In genomic region chr13:33007950-33008349, GRCh38 we compare ENCODE assay signal across 25 cellular contexts. TPM values are rescaled to one million over a fixed set of nuclear protein-coding genes. Genes with fewer than 3 reads are reported as not detected.
DNase-seq lines count a peak whose midpoint lies in the region; ATAC-seq, FAIRE-seq and TF ChIP-seq lines count a peak whose summit lies in the region.
"Had no signal": no experiment of that assay in that cellular context is flagged by ENCODE, and none has a peak within 500 bp of the region (broad histone marks: within the 10 kb centered on the region; RNA-seq: fewer than 3 reads in every experiment).

No MANE protein-coding gene starts in this region.

- H2BK120ac ChIP-seq in neuronal stem cell (ENCODE audit: low read depth, low read length) = no peak overlapping the region

- BruUV-seq in Calu3 (replicated peaks; lab: Mats Ljungman, UMichigan) = no TSS peak

- H3K27ac Mint-ChIP-seq in Calu3 (ENCODE audit: unreplicated experiment) = peak overlapping the region; percentile 21
- peak overlapping the region; percentile 4 for H3K27ac Mint-ChIP-seq in endothelial cell (ENCODE audit: unreplicated experiment)
- no peak overlapping the region for H3K27ac Mint-ChIP-seq in HFFc6
- H3K27ac Mint-ChIP-seq: CD14-positive monocyte; CD4-positive, alpha-beta memory T cell; CD4-positive, CD25-positive, alpha-beta regulatory T cell; CD8-positive, alpha-beta memory T cell had no signal

- no peak overlapping the region for H3K9ac ChIP-seq in neuronal stem cell (ENCODE audit: low read depth, low read length, poor library complexity)
- H3K9ac ChIP-seq: BLaER1 had no signal

- H3K9me3 ChIP-seq in neuronal stem cell (replicated peaks in 1 of 2; ENCODE audit: control insufficient read depth in 2 of 2, insufficient read depth in 1 of 2, low read depth in 1 of 2, low read length in 2 of 2) = peaks cover 12 to 20% of the 10 kb centered on the region in 2 donors
- H3K9me3 ChIP-seq: BE2C had no signal

- no peak overlapping the region for H2AK5ac ChIP-seq in neuronal stem cell (ENCODE audit: low read depth, low read length)

- H3K36me3 ChIP-seq in neuronal stem cell (replicated peaks in 1 of 2; ENCODE audit: control insufficient read depth in 2 of 2, insufficient read depth in 2 of 2, low read length in 2 of 2) = peaks cover 0 to 6% of the 10 kb centered on the region in 2 donors
- H3K36me3 ChIP-seq: BE2C, BLaER1 had no signal

- CTCF ChIA-PET in Calu3 (lab: Charles Lee) (no interaction called here), HEK293T (lab: Yijun Ruan, JAX) (no interaction called here)

- peak; percentile 21 for FAIRE-seq in GM19239 (lab: Jason Lieb, UNC)
- FAIRE-seq: A204.1, D721Med, G401.6, GM12891 had no signal

- H3K4me3 ChIP-seq in neuronal stem cell (ENCODE audit: low read length in 2 of 2) = no peak overlapping the region
- H3K4me3 ChIP-seq: BLaER1 had no signal

- POLR2A ChIA-PET in HEK293T (lab: Yijun Ruan, JAX) = no interaction called here

- H3K4me2 ChIP-seq in neuronal stem cell (ENCODE audit: insufficient read depth, low read length, poor library complexity, severe bottlenecking) = no peak overlapping the region
- H3K4me2 ChIP-seq: BLaER1 had no signal

- no peaks in the 10 kb centered on the region for H3K27me3 ChIP-seq in neuronal stem cell (ENCODE audit: control insufficient read depth in 3 of 3, insufficient read depth in 3 of 3, low read depth in 1 of 3, low read length in 3 of 3)
- H3K27me3 ChIP-seq: BE2C, BLaER1 had no signal

- no peak overlapping the region for H3K18ac ChIP-seq in neuronal stem cell (ENCODE audit: low read length)

- H3K36me3 Mint-ChIP-seq in Calu3 (ENCODE audit: insufficient read depth, unreplicated experiment) = no peaks in the 10 kb centered on the region
- peaks cover 24% of the 10 kb centered on the region for H3K36me3 Mint-ChIP-seq in endothelial cell (ENCODE audit: low read depth, unreplicated experiment)
- H3K36me3 Mint-ChIP-seq in HFFc6 (ENCODE audit: low read depth) = peaks cover 19% of the 10 kb centered on the region
- H3K36me3 Mint-ChIP-seq: CD14-positive monocyte; CD4-positive, alpha-beta memory T cell; CD4-positive, CD25-positive, alpha-beta regulatory T cell; CD8-positive, alpha-beta memory T cell had no signal

- ATAC-seq in GM21576 (IDR thresholded peaks at IDR 0.05; ENCODE audit: unreplicated experiment) (no peak), HG02852 (IDR thresholded peaks at IDR 0.05; ENCODE audit: unreplicated experiment) (no peak)

- H3K4me1 ChIP-seq in neuronal stem cell (ENCODE audit: control insufficient read depth in 2 of 2, insufficient read depth in 1 of 2, low read depth in 1 of 2, low read length in 2 of 2) = peaks cover 7 to 16% of the 10 kb centered on the region in 2 donors
- H3K4me1 ChIP-seq: BE2C had no signal

- H3K23ac ChIP-seq in neuronal stem cell (ENCODE audit: low read depth, low read length, poor library complexity) = no peak overlapping the region

- WGBS in neuronal stem cell (ENCODE audit: extremely low coverage in 2 of 2, insufficient read length in 2 of 2, insufficient replicate concordance in 1 of 2), 2 donors = no CpG with 5 or more reads among the region's 3 CpGs

- no peaks in the 10 kb centered on the region for H3K79me1 ChIP-seq in neuronal stem cell (ENCODE audit: low read depth, low read length)

- TF ChIP-seq CTCF in Calu3 (IDR thresholded peaks at IDR 0.05; ENCODE audit: unreplicated experiment) (no peak), endothelial cell (IDR thresholded peaks at IDR 0.05; ENCODE audit: unreplicated experiment) (no peak), HFFc6 (IDR thresholded peaks at IDR 0.05) (no peak)

- H2BK5ac ChIP-seq in neuronal stem cell (ENCODE audit: low read length) = no peak overlapping the region

- DNase-seq in Calu3 (no peak), GM19239 (ENCODE audit: insufficient read length, low spot score) (no peak), endothelial cell (ENCODE audit: low spot score) (no peak), neuronal stem cell (ENCODE audit: low spot score) (no peak), HEK293T (ENCODE audit: extremely low spot score) (no peak), HFFc6 (no peak)
- DNase-seq: 8988T; ACHN; BE2C; C1 segment of cervical spinal cord; CD4-positive, alpha-beta memory T cell; CD4-positive, CD25-positive, alpha-beta regulatory T cell; CD8-positive, alpha-beta memory T cell; COR-L47; DMS79 treated with DMSO at 0.1 percent for 48 hours; GF-D8 had no signal

- H3K14ac ChIP-seq in neuronal stem cell (ENCODE audit: low read length) = no peak overlapping the region

- H2AFZ ChIP-seq in neuronal stem cell (ENCODE audit: low read length) = no peak overlapping the region

- H3K27me3 Mint-ChIP-seq in Calu3 (ENCODE audit: unreplicated experiment) = peaks cover 65% of the 10 kb centered on the region
- peaks cover 3% of the 10 kb centered on the region for H3K27me3 Mint-ChIP-seq in endothelial cell (ENCODE audit: unreplicated experiment)
- H3K27me3 Mint-ChIP-seq in HFFc6 (ENCODE audit: insufficient read depth) = peaks cover 16% of the 10 kb centered on the region

- H2BK15ac ChIP-seq in neuronal stem cell (ENCODE audit: low read length) = no peak overlapping the region

- H3K4me3 Mint-ChIP-seq in Calu3 (ENCODE audit: low read depth, unreplicated experiment) (no peak overlapping the region), endothelial cell (ENCODE audit: unreplicated experiment) (no peak overlapping the region), HFFc6 (no peak overlapping the region)
- H3K4me3 Mint-ChIP-seq: CD14-positive monocyte; CD4-positive, alpha-beta memory T cell; CD4-positive, CD25-positive, alpha-beta regulatory T cell; CD8-positive, alpha-beta memory T cell had no signal

- H4K91ac ChIP-seq in neuronal stem cell (ENCODE audit: low read depth, low read length, poor library complexity) = no peak overlapping the region

- H3K27ac ChIP-seq in neuronal stem cell (replicated peaks; ENCODE audit: low read length) = peak overlapping the region; percentile 39
- H3K27ac ChIP-seq: BLaER1 had no signal

- H3K4ac ChIP-seq in neuronal stem cell (ENCODE audit: low read length) = no peak overlapping the region

- H2BK12ac ChIP-seq in neuronal stem cell (ENCODE audit: low read length) = no peak overlapping the region

- no peaks in the 10 kb centered on the region for H3K4me1 Mint-ChIP-seq in Calu3 (ENCODE audit: low read depth, unreplicated experiment)
- H3K4me1 Mint-ChIP-seq in endothelial cell (ENCODE audit: unreplicated experiment) = peaks cover 33% of the 10 kb centered on the region
- no peaks in the 10 kb centered on the region; the same call in 1 of the 2 replicates for H3K4me1 Mint-ChIP-seq in HFFc6 (ENCODE audit: low read depth)
- H3K4me1 Mint-ChIP-seq: CD4-positive, alpha-beta memory T cell; CD4-positive, CD25-positive, alpha-beta regulatory T cell; CD8-positive, alpha-beta memory T cell had no signal

- intact Hi-C loops in Calu3 (cut with micrococcal nuclease; ENCODE audit: unreplicated experiment) = no loop called here

- peaks cover 16% of the 10 kb centered on the region for H3K9me3 Mint-ChIP-seq in Calu3 (ENCODE audit: low read depth, unreplicated experiment)
- H3K9me3 Mint-ChIP-seq in endothelial cell (ENCODE audit: unreplicated experiment) = peaks cover 23% of the 10 kb centered on the region
- H3K9me3 Mint-ChIP-seq in HFFc6 = peaks cover 19% of the 10 kb centered on the region

- H4K8ac ChIP-seq in neuronal stem cell (ENCODE audit: low read depth, low read length) = no peak overlapping the region

TF ChIP-seq in HEK293T, 16 proteins besides CTCF, POLR2A, EP300 and RAD21:
- TF ChIP-seq L3MBTL2 (conservative IDR thresholded peaks at IDR 0.05) = no peak
- no peak for TF ChIP-seq FOXM1 (IDR thresholded peaks at IDR 0.05; ENCODE audit: borderline replicate concordance)
- no peak for TF ChIP-seq ARNT (IDR thresholded peaks at IDR 0.05)
- TF ChIP-seq CTBP1 (IDR thresholded peaks at IDR 0.05; ENCODE audit: borderline replicate concordance) = no peak
- TF ChIP-seq NFRKB (IDR thresholded peaks at IDR 0.05) = no peak
- no peak for TF ChIP-seq LEF1 (IDR thresholded peaks at IDR 0.05; ENCODE audit: borderline replicate concordance)
- TF ChIP-seq SP1 (IDR thresholded peaks at IDR 0.05) = no peak
- no peak for TF ChIP-seq TARDBP (IDR thresholded peaks at IDR 0.05)
- no peak for TF ChIP-seq BHLHE40 (IDR thresholded peaks at IDR 0.05; ENCODE audit: borderline replicate concordance)

RNA-seq across cellular contexts. Expression of gene KL, which starts 8.3 kb away (rescaled TPM):
- total RNA-seq in Calu3 (2022) (0.52 and 0.83 TPM in 2 replicates), endothelial cell (ENCODE audit: unreplicated experiment) (29.6 TPM)
- polyA plus RNA-seq in neuronal stem cell (2013, experiment 1 of 2) = 0.08 TPM
- polyA plus RNA-seq in neuronal stem cell (2013, experiment 2 of 2) = 0.04 TPM
- under 1 TPM in 1 of 6 experiments, not detected in 5; 0.07 TPM for total RNA-seq in HFFc6 (2021; fragmentation: NEBNext Ultra II Directional; extraction: Animal tissue kit (Norgen Biotek cat#: 25700))
- total RNA-seq: CD4-positive, CD25-positive, alpha-beta regulatory T cell had no signal
- polyA plus RNA-seq: AG04450; CD4-positive, alpha-beta memory T cell; CD4-positive, CD25-positive, alpha-beta regulatory T cell; CD8-positive, alpha-beta memory T cell had no signal

Comparison
In these comparisons a context has a peak if more than half of its experiments do, and no peak if none do; other contexts are left out.
1. RNA of gene KL, which starts 8.3 kb away (total RNA-seq): 29.6 TPM in endothelial cell (single experiment); 0.52 to 0.83 TPM in Calu3 and 0.07 TPM in HFFc6; every median in the first group is over 10 times any median in the second.